ENCODE assay signal across 8 cellular contexts in genomic region chr5:40578501-40579451, GRCh38.
DNase-seq lines count a peak whose midpoint lies in the region; ATAC-seq and TF ChIP-seq lines count a peak whose summit lies in the region.
"Had no signal": no experiment of that assay in that cellular context is flagged by ENCODE, and none has a peak within 500 bp of the region (broad histone marks: within the 10 kb centered on the region; RNA-seq: fewer than 3 reads in every experiment).

No MANE protein-coding gene starts in this region.

- no peak overlapping the region for H3K4me3 ChIP-seq in tibial nerve
- no peak overlapping the region for H3K4me3 ChIP-seq in testis
- no peak overlapping the region for H3K4me3 ChIP-seq in SJCRH30
- H3K4me3 ChIP-seq: PC-9 had no signal

- no peak for TF ChIP-seq EP300 in tibial nerve (IDR thresholded peaks at IDR 0.05)

- H3K9me3 ChIP-seq in tibial nerve (no peaks in the 10 kb centered on the region), testis (no peaks in the 10 kb centered on the region), SJCRH30 (replicated peaks) (no peaks in the 10 kb centered on the region; the same call in 1 of the 2 replicates)

- ATAC-seq in GM19328 (IDR thresholded peaks at IDR 0.05; ENCODE audit: unreplicated experiment) (peak; percentile 93), HG03025 (IDR thresholded peaks at IDR 0.05; ENCODE audit: low FRiP score, unreplicated experiment) (peak; percentile 98)

- TF ChIP-seq POLR2A in tibial nerve (IDR thresholded peaks at IDR 0.05) (no peak), testis (IDR thresholded peaks at IDR 0.05) (no peak)

- WGBS in tibial nerve, 2 donors = 71 to 73% methylated on average over 9 of the region's 9 CpGs
- WGBS in testis, 2 donors = 65 to 70% methylated on average over 9 of the region's 9 CpGs

- peak; percentile 66 to 76 for DNase-seq in activated CD4-positive, alpha-beta T cell treated with anti-CD3 and anti-CD28 coated beads, Interleukin-2, amount 50 U/mL, for 48 hours
- DNase-seq in stimulated activated CD4-positive, alpha-beta T cell treated with anti-CD3 and anti-CD28 coated beads, Interleukin-1b, Interleukin-23, amount 100 ng/mL, for 4 hours (ENCODE audit: low read depth in 2 of 2) = peak; percentile 6 to 33
- DNase-seq in tibial nerve (ENCODE audit: low spot score in 2 of 2) (no peak), testis (no peak), SJCRH30 (no peak)

- H3K36me3 ChIP-seq in tibial nerve = no peaks in the 10 kb centered on the region
- H3K36me3 ChIP-seq in testis (ENCODE audit: low read depth, missing control alignments) = no peaks in the 10 kb centered on the region
- no peaks in the 10 kb centered on the region for H3K36me3 ChIP-seq in SJCRH30

- H3K27ac ChIP-seq in tibial nerve (no peak overlapping the region), testis (no peak overlapping the region), SJCRH30 (no peak overlapping the region)
- H3K27ac ChIP-seq: PC-9 had no signal

- H3K4me1 ChIP-seq in tibial nerve (no peaks in the 10 kb centered on the region), testis (no peaks in the 10 kb centered on the region), SJCRH30 (no peaks in the 10 kb centered on the region)

- H3K27me3 ChIP-seq in tibial nerve = no peaks in the 10 kb centered on the region
- no peaks in the 10 kb centered on the region for H3K27me3 ChIP-seq in testis
- no peaks in the 10 kb centered on the region for H3K27me3 ChIP-seq in SJCRH30

- intact Hi-C loops in testis (cut with DNase I; ENCODE audit: low total_unique reads) = no loop called here

- TF ChIP-seq CTCF in tibial nerve (IDR thresholded peaks at IDR 0.05) (no peak), testis (IDR thresholded peaks at IDR 0.05) (no peak)

Comparison
In these comparisons a context has a peak if more than half of its experiments do, and no peak if none do; other contexts are left out.
1. DNase-seq: peak in activated CD4-positive, alpha-beta T cell treated with anti-CD3 and anti-CD28 coated beads, Interleukin-2, amount 50 U/mL, for 48 hours (2 of 2) and stimulated activated CD4-positive, alpha-beta T cell treated with anti-CD3 and anti-CD28 coated beads, Interleukin-1b, Interleukin-23, amount 100 ng/mL, for 4 hours (2 of 2); none in tibial nerve (0 of 2), testis (single experiment) and SJCRH30 (0 of 2).